2 cellular contexts compared by ENCODE assay signal in genomic region chr5:4700082-4700481, GRCh38.
TF ChIP-seq lines count a peak whose summit lies in the region.

No MANE protein-coding gene starts in this region.

TF ChIP-seq in A549, 52 proteins besides CTCF, POLR2A, EP300 and RAD21 (continued from another document):
- no peak for TF ChIP-seq USF2 (IDR thresholded peaks at IDR 0.05)

TF ChIP-seq in GM23338, 12 proteins besides CTCF, POLR2A, EP300 and RAD21 (continued from another document):
- TF ChIP-seq, protein P1, sequence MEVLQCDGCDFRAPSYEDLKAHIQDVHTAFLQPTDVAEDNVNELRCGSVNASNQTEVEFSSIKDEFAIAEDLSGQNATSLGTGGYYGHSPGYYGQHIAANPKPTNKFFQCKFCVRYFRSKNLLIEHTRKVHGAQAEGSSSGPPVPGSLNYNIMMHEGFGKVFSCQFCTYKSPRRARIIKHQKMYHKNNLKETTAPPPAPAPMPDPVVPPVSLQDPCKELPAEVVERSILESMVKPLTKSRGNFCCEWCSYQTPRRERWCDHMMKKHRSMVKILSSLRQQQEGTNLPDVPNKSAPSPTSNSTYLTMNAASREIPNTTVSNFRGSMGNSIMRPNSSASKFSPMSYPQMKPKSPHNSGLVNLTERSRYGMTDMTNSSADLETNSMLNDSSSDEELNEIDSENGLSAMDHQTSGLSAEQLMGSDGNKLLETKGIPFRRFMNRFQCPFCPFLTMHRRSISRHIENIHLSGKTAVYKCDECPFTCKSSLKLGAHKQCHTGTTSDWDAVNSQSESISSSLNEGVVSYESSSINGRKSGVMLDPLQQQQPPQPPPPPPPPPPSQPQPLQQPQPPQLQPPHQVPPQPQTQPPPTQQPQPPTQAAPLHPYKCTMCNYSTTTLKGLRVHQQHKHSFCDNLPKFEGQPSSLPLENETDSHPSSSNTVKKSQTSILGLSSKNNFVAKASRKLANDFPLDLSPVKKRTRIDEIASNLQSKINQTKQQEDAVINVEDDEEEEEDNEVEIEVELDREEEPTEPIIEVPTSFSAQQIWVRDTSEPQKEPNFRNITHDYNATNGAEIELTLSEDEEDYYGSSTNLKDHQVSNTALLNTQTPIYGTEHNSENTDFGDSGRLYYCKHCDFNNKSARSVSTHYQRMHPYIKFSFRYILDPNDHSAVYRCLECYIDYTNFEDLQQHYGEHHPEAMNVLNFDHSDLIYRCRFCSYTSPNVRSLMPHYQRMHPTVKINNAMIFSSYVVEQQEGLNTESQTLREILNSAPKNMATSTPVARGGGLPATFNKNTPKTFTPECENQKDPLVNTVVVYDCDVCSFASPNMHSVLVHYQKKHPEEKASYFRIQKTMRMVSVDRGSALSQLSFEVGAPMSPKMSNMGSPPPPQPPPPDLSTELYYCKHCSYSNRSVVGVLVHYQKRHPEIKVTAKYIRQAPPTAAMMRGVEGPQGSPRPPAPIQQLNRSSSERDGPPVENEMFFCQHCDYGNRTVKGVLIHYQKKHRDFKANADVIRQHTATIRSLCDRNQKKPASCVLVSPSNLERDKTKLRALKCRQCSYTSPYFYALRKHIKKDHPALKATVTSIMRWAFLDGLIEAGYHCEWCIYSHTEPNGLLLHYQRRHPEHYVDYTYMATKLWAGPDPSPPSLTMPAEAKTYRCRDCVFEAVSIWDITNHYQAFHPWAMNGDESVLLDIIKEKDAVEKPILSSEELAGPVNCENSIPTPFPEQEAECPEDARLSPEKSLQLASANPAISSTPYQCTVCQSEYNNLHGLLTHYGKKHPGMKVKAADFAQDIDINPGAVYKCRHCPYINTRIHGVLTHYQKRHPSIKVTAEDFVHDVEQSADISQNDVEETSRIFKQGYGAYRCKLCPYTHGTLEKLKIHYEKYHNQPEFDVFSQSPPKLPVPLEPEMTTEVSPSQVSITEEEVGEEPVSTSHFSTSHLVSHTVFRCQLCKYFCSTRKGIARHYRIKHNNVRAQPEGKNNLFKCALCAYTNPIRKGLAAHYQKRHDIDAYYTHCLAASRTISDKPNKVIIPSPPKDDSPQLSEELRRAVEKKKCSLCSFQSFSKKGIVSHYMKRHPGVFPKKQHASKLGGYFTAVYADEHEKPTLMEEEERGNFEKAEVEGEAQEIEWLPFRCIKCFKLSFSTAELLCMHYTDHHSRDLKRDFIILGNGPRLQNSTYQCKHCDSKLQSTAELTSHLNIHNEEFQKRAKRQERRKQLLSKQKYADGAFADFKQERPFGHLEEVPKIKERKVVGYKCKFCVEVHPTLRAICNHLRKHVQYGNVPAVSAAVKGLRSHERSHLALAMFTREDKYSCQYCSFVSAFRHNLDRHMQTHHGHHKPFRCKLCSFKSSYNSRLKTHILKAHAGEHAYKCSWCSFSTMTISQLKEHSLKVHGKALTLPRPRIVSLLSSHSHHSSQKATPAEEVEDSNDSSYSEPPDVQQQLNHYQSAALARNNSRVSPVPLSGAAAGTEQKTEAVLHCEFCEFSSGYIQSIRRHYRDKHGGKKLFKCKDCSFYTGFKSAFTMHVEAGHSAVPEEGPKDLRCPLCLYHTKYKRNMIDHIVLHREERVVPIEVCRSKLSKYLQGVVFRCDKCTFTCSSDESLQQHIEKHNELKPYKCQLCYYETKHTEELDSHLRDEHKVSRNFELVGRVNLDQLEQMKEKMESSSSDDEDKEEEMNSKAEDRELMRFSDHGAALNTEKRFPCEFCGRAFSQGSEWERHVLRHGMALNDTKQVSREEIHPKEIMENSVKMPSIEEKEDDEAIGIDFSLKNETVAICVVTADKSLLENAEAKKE (CRISPR knock-in tag; IDR thresholded peaks at IDR 0.05) = no peak
- TF ChIP-seq POLR2AphosphoS5 (IDR thresholded peaks at IDR 0.05; ENCODE audit: low read depth) (no peak), STAT1 (IDR thresholded peaks at IDR 0.05; ENCODE audit: unreplicated experiment) (no peak), ZNF331 (CRISPR knock-in tag; IDR thresholded peaks at IDR 0.05; ENCODE audit: low read depth) (no peak), ZNF114 (CRISPR knock-in tag; IDR thresholded peaks at IDR 0.05) (no peak), CREB1 (CRISPR knock-in tag; IDR thresholded peaks at IDR 0.05; ENCODE audit: low read depth) (no peak), EZH2phosphoT487 (IDR thresholded peaks at IDR 0.05; ENCODE audit: unreplicated experiment) (no peak), JUNB (IDR thresholded peaks at IDR 0.05; ENCODE audit: unreplicated experiment) (no peak)
- TF ChIP-seq, protein P2, sequence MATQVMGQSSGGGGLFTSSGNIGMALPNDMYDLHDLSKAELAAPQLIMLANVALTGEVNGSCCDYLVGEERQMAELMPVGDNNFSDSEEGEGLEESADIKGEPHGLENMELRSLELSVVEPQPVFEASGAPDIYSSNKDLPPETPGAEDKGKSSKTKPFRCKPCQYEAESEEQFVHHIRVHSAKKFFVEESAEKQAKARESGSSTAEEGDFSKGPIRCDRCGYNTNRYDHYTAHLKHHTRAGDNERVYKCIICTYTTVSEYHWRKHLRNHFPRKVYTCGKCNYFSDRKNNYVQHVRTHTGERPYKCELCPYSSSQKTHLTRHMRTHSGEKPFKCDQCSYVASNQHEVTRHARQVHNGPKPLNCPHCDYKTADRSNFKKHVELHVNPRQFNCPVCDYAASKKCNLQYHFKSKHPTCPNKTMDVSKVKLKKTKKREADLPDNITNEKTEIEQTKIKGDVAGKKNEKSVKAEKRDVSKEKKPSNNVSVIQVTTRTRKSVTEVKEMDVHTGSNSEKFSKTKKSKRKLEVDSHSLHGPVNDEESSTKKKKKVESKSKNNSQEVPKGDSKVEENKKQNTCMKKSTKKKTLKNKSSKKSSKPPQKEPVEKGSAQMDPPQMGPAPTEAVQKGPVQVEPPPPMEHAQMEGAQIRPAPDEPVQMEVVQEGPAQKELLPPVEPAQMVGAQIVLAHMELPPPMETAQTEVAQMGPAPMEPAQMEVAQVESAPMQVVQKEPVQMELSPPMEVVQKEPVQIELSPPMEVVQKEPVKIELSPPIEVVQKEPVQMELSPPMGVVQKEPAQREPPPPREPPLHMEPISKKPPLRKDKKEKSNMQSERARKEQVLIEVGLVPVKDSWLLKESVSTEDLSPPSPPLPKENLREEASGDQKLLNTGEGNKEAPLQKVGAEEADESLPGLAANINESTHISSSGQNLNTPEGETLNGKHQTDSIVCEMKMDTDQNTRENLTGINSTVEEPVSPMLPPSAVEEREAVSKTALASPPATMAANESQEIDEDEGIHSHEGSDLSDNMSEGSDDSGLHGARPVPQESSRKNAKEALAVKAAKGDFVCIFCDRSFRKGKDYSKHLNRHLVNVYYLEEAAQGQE (IDR thresholded peaks at IDR 0.05; ENCODE audit: unreplicated experiment) = no peak
